8 cellular contexts compared by ENCODE assay signal in genomic region chr13:72839831-72840426, GRCh38. TPM values are rescaled to one million over a fixed set of nuclear protein-coding genes. Genes with fewer than 3 reads are reported as not detected.
DNase-seq lines count a peak whose midpoint lies in the region; ATAC-seq and TF ChIP-seq lines count a peak whose summit lies in the region.

No MANE protein-coding gene starts in this region.

- intact Hi-C loops in activated CD4-positive, alpha-beta T cell treated with anti-CD3 and anti-CD28 coated beads for 36 hours (cut with DNase I, micrococcal nuclease) = loop anchor here (1.0 to 10.0 kb wide), 2 partner anchors 865 to 868 kb away; no protein-coding TSS in a partner anchor
- intact Hi-C loops in left lung (cut with DNase I) = no loop called here

- no peak overlapping the region for H3K4me3 Mint-ChIP-seq in activated CD4-positive, alpha-beta T cell treated with anti-CD3 and anti-CD28 coated beads for 36 hours
- H3K4me3 Mint-ChIP-seq in GM23338 = no peak overlapping the region

- no peaks in the 10 kb centered on the region for H4K20me1 ChIP-seq in GM23338 (replicated peaks; ENCODE audit: insufficient read depth)

- DNase-seq in activated CD4-positive, alpha-beta T cell treated with anti-CD3 and anti-CD28 coated beads for 36 hours = peak; percentile 65
- no peak for DNase-seq in activated CD4-positive, alpha-beta T cell treated with anti-CD3 and anti-CD28 coated beads for 1 hour
- DNase-seq in GM23338 (ENCODE audit: low spot score) (peak; percentile 75), KBM-7 (peak; percentile 43), SKM-1 treated with dmso at 0.1 percent for 144 hours (lab: John Stamatoyannopoulos, UW; ENCODE audit: unreplicated experiment) (peak; percentile 23), T47D (ENCODE audit: low read depth in 1 of 2, low spot score in 1 of 2) (peak; percentile 33 to 70), left lung (no peak), superior temporal gyrus (ENCODE audit: extremely low spot score) (peak; percentile 54)

- TF ChIP-seq CTCF in GM23338 (conservative IDR thresholded peaks at IDR 0.05; ENCODE audit: low read depth in 2 of 2) (peak; percentile 86), left lung (IDR thresholded peaks at IDR 0.05) (peak; percentile 40 to 43)

- H3K4me1 ChIP-seq in GM23338 (ENCODE audit: insufficient read depth) (no peaks in the 10 kb centered on the region), left lung (no peaks in the 10 kb centered on the region)

- no peaks in the 10 kb centered on the region for H3K27me3 Mint-ChIP-seq in activated CD4-positive, alpha-beta T cell treated with anti-CD3 and anti-CD28 coated beads for 36 hours
- H3K27me3 Mint-ChIP-seq in GM23338 (ENCODE audit: insufficient read depth, low read depth, poor library complexity) = peaks cover 2% of the 10 kb centered on the region

- H3F3A ChIP-seq in GM23338 (replicated peaks; ENCODE audit: low read depth) = no peaks in the 10 kb centered on the region

- peak; percentile 86 for ATAC-seq in activated CD4-positive, alpha-beta T cell treated with anti-CD3 and anti-CD28 coated beads for 36 hours
- ATAC-seq in GM23338 = peak; percentile 98
- ATAC-seq in left lung = peak; percentile 96

- no peak overlapping the region for H2AFZ ChIP-seq in GM23338

- H3K27ac ChIP-seq in GM23338 (ENCODE audit: low read depth) (no peak overlapping the region), left lung (no peak overlapping the region)

- H3K79me2 ChIP-seq in GM23338 (replicated peaks; ENCODE audit: insufficient read depth) = no peaks in the 10 kb centered on the region

- H3K4me3 ChIP-seq in GM23338 (no peak overlapping the region), left lung (no peak overlapping the region)

- in situ Hi-C loops in KBM-7 (cut with MboI; ENCODE audit: low pct_unique_long_range_greater_than_20kb, low sequenced_read_pairs) (no loop called here), T47D (cut with HindIII; ENCODE audit: low pct_unique_long_range_greater_than_20kb, low sequenced_read_pairs) (no loop called here)

- no peaks in the 10 kb centered on the region for H3K9me3 Mint-ChIP-seq in activated CD4-positive, alpha-beta T cell treated with anti-CD3 and anti-CD28 coated beads for 36 hours (ENCODE audit: low read depth)
- H3K9me3 Mint-ChIP-seq in GM23338 = no peaks in the 10 kb centered on the region

- H3K27me3 ChIP-seq in GM23338 (ENCODE audit: insufficient read depth) (no peaks in the 10 kb centered on the region), left lung (no peaks in the 10 kb centered on the region)

- POLR2A ChIA-PET in activated CD4-positive, alpha-beta T cell treated with anti-CD3 and anti-CD28 coated beads for 36 hours (lab: Charles Lee) = no interaction called here

- peaks cover 28% of the 10 kb centered on the region for H3K36me3 Mint-ChIP-seq in activated CD4-positive, alpha-beta T cell treated with anti-CD3 and anti-CD28 coated beads for 36 hours (ENCODE audit: low read depth)
- H3K36me3 Mint-ChIP-seq in GM23338 (ENCODE audit: low read depth) = peaks cover 10% of the 10 kb centered on the region; the same call in 2 of the 3 replicates

- no peaks in the 10 kb centered on the region for H3K9me3 ChIP-seq in left lung

- H3K36me3 ChIP-seq in GM23338 (ENCODE audit: insufficient read depth) (no peaks in the 10 kb centered on the region), left lung (peaks cover 0 to 24% of the 10 kb centered on the region in 2 donors)

- CTCF ChIA-PET in activated CD4-positive, alpha-beta T cell treated with anti-CD3 and anti-CD28 coated beads for 36 hours (lab: Charles Lee) = interaction anchor here (0.6 to 1.4 kb wide), 9 partner anchors 9 to 905 kb away, joined by 3 to 6 read pairs (median 3); no protein-coding TSS in a partner anchor

- H3K9me2 ChIP-seq in GM23338 (ENCODE audit: insufficient read depth) = no peaks in the 10 kb centered on the region

- no peak overlapping the region for H3K27ac Mint-ChIP-seq in activated CD4-positive, alpha-beta T cell treated with anti-CD3 and anti-CD28 coated beads for 36 hours
- no peak overlapping the region for H3K27ac Mint-ChIP-seq in GM23338

- H3K4me1 Mint-ChIP-seq in activated CD4-positive, alpha-beta T cell treated with anti-CD3 and anti-CD28 coated beads for 36 hours = no peaks in the 10 kb centered on the region
- peaks cover 2% of the 10 kb centered on the region; the same call in 1 of the 3 replicates for H3K4me1 Mint-ChIP-seq in GM23338

- no peak overlapping the region for H3K4me2 ChIP-seq in GM23338

TF ChIP-seq in GM23338, 12 proteins besides CTCF, POLR2A, EP300 and RAD21 (continues in another document):
- TF ChIP-seq, protein P1, sequence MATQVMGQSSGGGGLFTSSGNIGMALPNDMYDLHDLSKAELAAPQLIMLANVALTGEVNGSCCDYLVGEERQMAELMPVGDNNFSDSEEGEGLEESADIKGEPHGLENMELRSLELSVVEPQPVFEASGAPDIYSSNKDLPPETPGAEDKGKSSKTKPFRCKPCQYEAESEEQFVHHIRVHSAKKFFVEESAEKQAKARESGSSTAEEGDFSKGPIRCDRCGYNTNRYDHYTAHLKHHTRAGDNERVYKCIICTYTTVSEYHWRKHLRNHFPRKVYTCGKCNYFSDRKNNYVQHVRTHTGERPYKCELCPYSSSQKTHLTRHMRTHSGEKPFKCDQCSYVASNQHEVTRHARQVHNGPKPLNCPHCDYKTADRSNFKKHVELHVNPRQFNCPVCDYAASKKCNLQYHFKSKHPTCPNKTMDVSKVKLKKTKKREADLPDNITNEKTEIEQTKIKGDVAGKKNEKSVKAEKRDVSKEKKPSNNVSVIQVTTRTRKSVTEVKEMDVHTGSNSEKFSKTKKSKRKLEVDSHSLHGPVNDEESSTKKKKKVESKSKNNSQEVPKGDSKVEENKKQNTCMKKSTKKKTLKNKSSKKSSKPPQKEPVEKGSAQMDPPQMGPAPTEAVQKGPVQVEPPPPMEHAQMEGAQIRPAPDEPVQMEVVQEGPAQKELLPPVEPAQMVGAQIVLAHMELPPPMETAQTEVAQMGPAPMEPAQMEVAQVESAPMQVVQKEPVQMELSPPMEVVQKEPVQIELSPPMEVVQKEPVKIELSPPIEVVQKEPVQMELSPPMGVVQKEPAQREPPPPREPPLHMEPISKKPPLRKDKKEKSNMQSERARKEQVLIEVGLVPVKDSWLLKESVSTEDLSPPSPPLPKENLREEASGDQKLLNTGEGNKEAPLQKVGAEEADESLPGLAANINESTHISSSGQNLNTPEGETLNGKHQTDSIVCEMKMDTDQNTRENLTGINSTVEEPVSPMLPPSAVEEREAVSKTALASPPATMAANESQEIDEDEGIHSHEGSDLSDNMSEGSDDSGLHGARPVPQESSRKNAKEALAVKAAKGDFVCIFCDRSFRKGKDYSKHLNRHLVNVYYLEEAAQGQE (IDR thresholded peaks at IDR 0.05; ENCODE audit: unreplicated experiment) = no peak
- no peak for TF ChIP-seq EZH2phosphoT487 (IDR thresholded peaks at IDR 0.05; ENCODE audit: unreplicated experiment)

RNA-seq across cellular contexts. Expression of gene PIBF1, which starts 58.0 kb away (rescaled TPM):
- total RNA-seq in activated CD4-positive, alpha-beta T cell treated with anti-CD3 and anti-CD28 coated beads for 36 hours = 10 to 100 TPM; 25.7 to 25.9 TPM
- 15.6 and 22.6 TPM in 2 replicates for total RNA-seq in GM23338 (2014; rRNA removed; shearing (Covaris generic))
- 11.4 and 14.9 TPM in 2 replicates for polyA plus RNA-seq in GM23338 (2016; fragmentation: Nextera tagmentation; extraction: Ambion mirVana)
- 10 to 100 TPM; 20.7 to 25.0 TPM for total RNA-seq in left lung

RNA-seq across cellular contexts. Expression of gene DIS3, which starts 58.2 kb away (rescaled TPM):
- 10 to 100 TPM; 55.0 to 63.5 TPM for total RNA-seq in activated CD4-positive, alpha-beta T cell treated with anti-CD3 and anti-CD28 coated beads for 36 hours
- 43.4 and 45.1 TPM in 2 replicates for total RNA-seq in GM23338 (2014; rRNA removed; shearing (Covaris generic))
- polyA plus RNA-seq in GM23338 (2016; fragmentation: Nextera tagmentation; extraction: Ambion mirVana) = 37.0 and 37.7 TPM in 2 replicates
- total RNA-seq in left lung = 10 to 100 TPM; 25.3 to 26.1 TPM

Comparison
In these comparisons a context has a peak if more than half of its experiments do, and no peak if none do; other contexts are left out.
1. DNase-seq: peak in activated CD4-positive, alpha-beta T cell treated with anti-CD3 and anti-CD28 coated beads for 36 hours (single experiment), GM23338 (single experiment), KBM-7 (single experiment), SKM-1 treated with dmso at 0.1 percent for 144 hours (single experiment), T47D (2 of 2) and superior temporal gyrus (single experiment); none in activated CD4-positive, alpha-beta T cell treated with anti-CD3 and anti-CD28 coated beads for 1 hour (single experiment) and left lung (0 of 2).
2. intact Hi-C loops: an anchor here in activated CD4-positive, alpha-beta T cell treated with anti-CD3 and anti-CD28 coated beads for 36 hours (1.0 to 10.0 kb wide); none called in left lung.
3. Peak in every context shown above with its lines, with median percentiles within 50 percentile points of each other: ATAC-seq.